In genomic region chr3:133444071-133444774, GRCh38 we compare ENCODE assay signal across 1 cellular context.
TF ChIP-seq lines count a peak whose summit lies in the region.

No MANE protein-coding gene starts in this region.

TF ChIP-seq in GM23338, 12 proteins besides CTCF, POLR2A, EP300 and RAD21 (continued from another document):
- TF ChIP-seq ZNF114 (CRISPR knock-in tag; IDR thresholded peaks at IDR 0.05) (no peak), POLR2AphosphoS5 (IDR thresholded peaks at IDR 0.05; ENCODE audit: low read depth) (no peak), ZNF331 (CRISPR knock-in tag; IDR thresholded peaks at IDR 0.05; ENCODE audit: low read depth) (no peak), NANOG (IDR thresholded peaks at IDR 0.05; ENCODE audit: borderline replicate concordance) (no peak)
